In the genomic region with DNA sequence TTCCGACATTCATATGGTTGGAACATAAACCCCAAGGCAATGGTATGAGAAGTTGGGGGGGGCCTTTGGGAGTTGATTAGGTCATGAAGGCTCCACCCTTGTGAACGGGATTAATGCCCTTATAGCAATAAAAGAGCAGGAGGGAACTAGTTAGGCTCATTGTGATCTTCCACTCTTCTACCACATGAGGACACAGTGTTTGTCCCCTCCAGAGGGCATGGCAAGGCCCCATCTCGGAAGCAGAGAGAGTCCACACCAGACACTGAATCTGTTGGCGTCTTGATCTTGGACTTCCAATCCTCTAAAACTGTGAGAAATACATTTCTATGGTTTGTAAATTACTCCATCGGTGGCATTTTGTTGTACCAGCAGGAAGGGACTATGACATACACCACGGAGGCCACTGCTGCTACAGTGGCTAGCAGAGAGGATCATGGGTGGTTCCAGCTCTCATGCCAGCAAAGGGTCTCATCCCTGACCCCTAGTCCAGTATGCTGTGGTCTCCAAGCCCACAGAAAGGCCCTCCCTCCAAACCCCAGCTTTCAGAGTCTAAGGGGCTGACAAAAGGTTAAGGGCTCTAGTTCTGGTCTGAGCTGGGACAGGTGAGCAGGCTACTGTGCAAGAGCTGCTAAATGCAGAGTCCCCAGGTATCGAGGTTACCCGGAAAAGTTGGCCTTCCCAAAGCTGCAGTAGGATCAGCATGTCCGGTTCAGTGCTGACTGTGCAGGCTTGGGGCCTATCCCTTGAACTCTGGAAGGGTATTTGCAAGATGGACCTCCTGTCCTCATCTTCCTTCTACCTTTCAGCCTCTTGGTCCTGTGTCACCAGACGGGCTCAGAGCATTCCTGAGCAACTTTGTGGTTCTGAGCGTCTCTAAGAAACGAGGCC, we compare ENCODE assay signal across 9 cellular contexts. TPM values are rescaled to one million over a fixed set of nuclear protein-coding genes. Genes with fewer than 3 reads are reported as not detected.
DNase-seq lines count a peak whose midpoint lies in the region; ATAC-seq, FAIRE-seq and TF ChIP-seq lines count a peak whose summit lies in the region.
"Had no signal": no experiment of that assay in that cellular context is flagged by ENCODE, and none has a peak within 500 bp of the region (broad histone marks: within the 10 kb centered on the region; RNA-seq: fewer than 3 reads in every experiment).

No MANE protein-coding gene starts in this region.

- CTCF ChIA-PET in HepG2 (lab: Yijun Ruan, JAX; ENCODE audit: low intra/inter-chr PET ratio, low total read pairs), result interaction anchor here (1.6 kb wide), 1 partner anchor 20 kb away, joined by 3 read pairs; no protein-coding TSS in a partner anchor

- intact Hi-C loops in HepG2 (cut with micrococcal nuclease; ENCODE audit: unreplicated experiment), result no loop called here

- peak overlapping the region in 1 of 3 experiments; percentile 10; a peak in 1 of 6 replicates for H3K4me3 ChIP-seq in HepG2 (replicated peaks in 1 of 3; ENCODE audit: insufficient read depth in 1 of 3, low read depth in 2 of 3, low read length in 3 of 3)

- H3K79me2 ChIP-seq in HepG2 (ENCODE audit: insufficient read depth, low read length), result no peaks in the 10 kb centered on the region

- peak overlapping the region; percentile 82 for H3K4me3 Mint-ChIP-seq in T-helper 2 cell treated with Interferon-gamma antibody and Interleukin-4, amounts not matched to agents 5 μg/mL and 100 μg/mL, for 36 hours
- peak overlapping the region; percentile 73 for H3K4me3 Mint-ChIP-seq in activated naive CD4-positive, alpha-beta T cell treated with anti-CD3 and anti-CD28 coated beads, Interleukin-2, amount 50 U/mL, for 24 hours

- H3K27ac Mint-ChIP-seq in T-helper 2 cell treated with Interferon-gamma antibody and Interleukin-4, amounts not matched to agents 5 μg/mL and 100 μg/mL, for 36 hours, result peak overlapping the region; percentile 93
- peak overlapping the region; percentile 84 for H3K27ac Mint-ChIP-seq in activated naive CD4-positive, alpha-beta T cell treated with anti-CD3 and anti-CD28 coated beads, Interleukin-2, amount 50 U/mL, for 24 hours

- peaks cover 91% of the 10 kb centered on the region for H3K4me1 ChIP-seq in HepG2 (ENCODE audit: insufficient read depth, low read length)

- no peaks in the 10 kb centered on the region for H4K20me1 ChIP-seq in HepG2 (ENCODE audit: insufficient read depth, low read length)

- H2AFZ ChIP-seq in HepG2 (ENCODE audit: low read length), result no peak overlapping the region

- no peaks in the 10 kb centered on the region for H3K36me3 ChIP-seq in HepG2 (replicated peaks in 1 of 2; ENCODE audit: control insufficient read depth in 1 of 2, insufficient read depth in 2 of 2, low read length in 2 of 2)

- no peak for TF ChIP-seq RAD21 in HepG2 (CRISPR knock-in tag; IDR thresholded peaks at IDR 0.05)

- H3K9me3 ChIP-seq in HepG2 (ENCODE audit: low read length), result no peaks in the 10 kb centered on the region

- no peak for ATAC-seq in HepG2

- H3K36me3 Mint-ChIP-seq in T-helper 2 cell treated with Interferon-gamma antibody and Interleukin-4, amounts not matched to agents 5 μg/mL and 100 μg/mL, for 36 hours (ENCODE audit: low read depth), result peaks cover 60% of the 10 kb centered on the region
- peaks cover 25% of the 10 kb centered on the region for H3K36me3 Mint-ChIP-seq in activated naive CD4-positive, alpha-beta T cell treated with anti-CD3 and anti-CD28 coated beads, Interleukin-2, amount 50 U/mL, for 24 hours

- TF ChIP-seq CTCF in HepG2 (CRISPR knock-in tag; IDR thresholded peaks at IDR 0.05), result no peak

- no peaks in the 10 kb centered on the region for H3K27me3 ChIP-seq in HepG2 (ENCODE audit: control insufficient read depth in 1 of 2, insufficient read depth in 2 of 2, low read length in 2 of 2)

- H3K9ac ChIP-seq in HepG2 (ENCODE audit: insufficient read depth, low read depth, low read length), result 0 out of 2 replicates have a peak overlapping the region, but pooled peaks have one; percentile 38

- POLR2A ChIA-PET in HepG2 (lab: Yijun Ruan, JAX), result interaction anchor here (0.9 to 4.9 kb wide), 9 partner anchors 7 to 1135 kb away, joined by 3 to 116 read pairs (median 6); a partner anchor contains a TSS

- no peak for TF ChIP-seq POLR2A in HepG2 (IDR thresholded peaks at IDR 0.05; ENCODE audit: insufficient read depth in 1 of 2, low read depth in 2 of 2, low read length in 2 of 2)

- 74% methylated on average over 12 of the region's 12 CpGs for WGBS in HepG2 (ENCODE audit: low lambda C conversion rate)

- TF ChIP-seq EP300 in HepG2 (IDR thresholded peaks at IDR 0.05; ENCODE audit: low read depth in 2 of 2, low read length in 2 of 2) (no peak), HepG2 (CRISPR knock-in tag; IDR thresholded peaks at IDR 0.05; ENCODE audit: borderline replicate concordance) (no peak)

- no peaks in the 10 kb centered on the region for H3K27me3 Mint-ChIP-seq in T-helper 2 cell treated with Interferon-gamma antibody and Interleukin-4, amounts not matched to agents 5 μg/mL and 100 μg/mL, for 36 hours (ENCODE audit: low read depth)
- no peaks in the 10 kb centered on the region for H3K27me3 Mint-ChIP-seq in activated naive CD4-positive, alpha-beta T cell treated with anti-CD3 and anti-CD28 coated beads, Interleukin-2, amount 50 U/mL, for 24 hours

- no peak for DNase-seq in T-helper 2 cell treated with Interferon-gamma antibody and Interleukin-4, amounts not matched to agents 5 μg/mL and 100 μg/mL, for 36 hours (ENCODE audit: low spot score)
- DNase-seq in T-helper 2 cell (no peak), HepG2 (ENCODE audit: low spot score) (no peak), substantia nigra (lab: John Stamatoyannopoulos, UW) (peak in 4 of 49 donors; percentile 23 to 40 (median 32)), H4 (ENCODE audit: low spot score) (no peak), A172 (ENCODE audit: low spot score) (no peak), NCI-H82 treated with DMSO at 0.1 percent for 48 hours (lab: John Stamatoyannopoulos, UW; ENCODE audit: unreplicated experiment) (no peak)

- peaks cover 83% of the 10 kb centered on the region for H3K4me1 Mint-ChIP-seq in T-helper 2 cell treated with Interferon-gamma antibody and Interleukin-4, amounts not matched to agents 5 μg/mL and 100 μg/mL, for 36 hours (ENCODE audit: low read depth)
- H3K4me1 Mint-ChIP-seq in activated naive CD4-positive, alpha-beta T cell treated with anti-CD3 and anti-CD28 coated beads, Interleukin-2, amount 50 U/mL, for 24 hours, result peaks cover 97% of the 10 kb centered on the region

- in situ Hi-C loops in HepG2 (cut with HindIII; ENCODE audit: extremely low pct_ligation_motif_present, low pct_unique_long_range_greater_than_20kb), result no loop called here

- BruUV-seq in HepG2 (replicated peaks; lab: Mats Ljungman, UMichigan), result no TSS peak

- FAIRE-seq in HepG2 (lab: Jason Lieb, UNC), result no peak

- H3K27ac ChIP-seq in HepG2 (ENCODE audit: extremely low read length, insufficient read depth, low read length) (peak overlapping the region; percentile 85), substantia nigra (ENCODE audit: low read depth, low read length, poor library complexity, severe bottlenecking) (peak overlapping the region; percentile 93)

- H3K4me2 ChIP-seq in HepG2 (ENCODE audit: low read depth, low read length), result peak overlapping the region; percentile 76

- H3K9me3 Mint-ChIP-seq in T-helper 2 cell treated with Interferon-gamma antibody and Interleukin-4, amounts not matched to agents 5 μg/mL and 100 μg/mL, for 36 hours, result no peaks in the 10 kb centered on the region
- no peaks in the 10 kb centered on the region for H3K9me3 Mint-ChIP-seq in activated naive CD4-positive, alpha-beta T cell treated with anti-CD3 and anti-CD28 coated beads, Interleukin-2, amount 50 U/mL, for 24 hours

RNA-seq across cellular contexts. Expression of a gene that starts 12.2 kb away (rescaled TPM):
- 0.04 TPM in 1 of 2 replicates, not detected in the other for total RNA-seq in HepG2 (2016; rRNA removed; fragmentation: Illumina TruSeq; extraction: Trizol)
- not detected in 2 replicates for total RNA-seq in HepG2 (2016; cell fraction: cytosol; rRNA removed; fragmentation: Illumina TruSeq; extraction: Trizol; ENCODE audit: low read depth)
- 0.09 TPM in 1 of 2 replicates, not detected in the other for total RNA-seq in HepG2 (2016; cell fraction: insoluble cytoplasmic fraction; rRNA removed; fragmentation: Illumina TruSeq; extraction: Trizol)
- total RNA-seq in HepG2 (2016; cell fraction: membrane; rRNA removed; fragmentation: Illumina TruSeq; extraction: Trizol), result not detected in 2 replicates
- not detected in 2 replicates for total RNA-seq in HepG2 (2016; cell fraction: nucleus; rRNA removed; fragmentation: Illumina TruSeq; extraction: Trizol)
- 0.53 and 0.55 TPM in 2 replicates for polyA plus RNA-seq in HepG2 (2011; rRNA removed)
- 0.59 and 0.70 TPM in 2 replicates for polyA plus RNA-seq in HepG2 (2011; cell fraction: cytosol; rRNA removed)
- 0.31 and 1.1 TPM in 2 replicates for polyA plus RNA-seq in HepG2 (2011; cell fraction: nucleus; rRNA removed)
- 1.1 and 1.5 TPM in 2 replicates for polyA plus RNA-seq in HepG2 (2012)
- not detected in 2 replicates for polyA plus RNA-seq in HepG2 (2016; cell fraction: cytosol; fragmentation: Illumina TruSeq; extraction: Trizol; ENCODE audit: low read depth)
- not detected in 2 replicates for polyA plus RNA-seq in HepG2 (2016; cell fraction: insoluble cytoplasmic fraction; fragmentation: Illumina TruSeq; extraction: Trizol; ENCODE audit: low read depth)
- not detected in 2 replicates for polyA plus RNA-seq in HepG2 (2016; cell fraction: membrane; fragmentation: Illumina TruSeq; extraction: Trizol; ENCODE audit: low read depth)
- not detected in 2 replicates for polyA plus RNA-seq in HepG2 (2016; cell fraction: nucleus; fragmentation: Illumina TruSeq; extraction: Trizol; ENCODE audit: insufficient read depth, low read depth)
- polyA minus RNA-seq in HepG2 (2011; rRNA and poly(A)+ RNA removed; ENCODE audit: low replicate concordance), result 1.4 and 3.5 TPM in 2 replicates
- 0.40 TPM in 1 of 2 replicates, not detected in the other for polyA minus RNA-seq in HepG2 (2011; cell fraction: cytosol; rRNA and poly(A)+ RNA removed)
- polyA minus RNA-seq in HepG2 (2011; cell fraction: nucleus; rRNA and poly(A)+ RNA removed), result 0.37 TPM in 1 of 2 replicates, not detected in the other
- total RNA-seq in H4 (2014; rRNA removed; shearing (Covaris generic)), result not detected in 2 replicates
- not detected in 2 replicates for total RNA-seq in A172 (2014; rRNA removed; shearing (Covaris generic))
- total RNA-seq: occipital lobe had no signal

RNA-seq across cellular contexts. Expression of a gene that starts 51.6 kb away (rescaled TPM):
- 0.58 TPM in 2 replicates for total RNA-seq in HepG2 (2016; rRNA removed; fragmentation: Illumina TruSeq; extraction: Trizol)
- total RNA-seq in HepG2 (2016; cell fraction: cytosol; rRNA removed; fragmentation: Illumina TruSeq; extraction: Trizol; ENCODE audit: low read depth), result 0.18 and 0.20 TPM in 2 replicates
- total RNA-seq in HepG2 (2016; cell fraction: insoluble cytoplasmic fraction; rRNA removed; fragmentation: Illumina TruSeq; extraction: Trizol), result 0.32 and 0.51 TPM in 2 replicates
- total RNA-seq in HepG2 (2016; cell fraction: membrane; rRNA removed; fragmentation: Illumina TruSeq; extraction: Trizol), result 0.31 and 0.38 TPM in 2 replicates
- total RNA-seq in HepG2 (2016; cell fraction: nucleus; rRNA removed; fragmentation: Illumina TruSeq; extraction: Trizol), result 0.37 and 1.3 TPM in 2 replicates
- 1.7 and 2.1 TPM in 2 replicates for polyA plus RNA-seq in HepG2 (2011; rRNA removed)
- polyA plus RNA-seq in HepG2 (2011; cell fraction: cytosol; rRNA removed), result 0.69 and 1.3 TPM in 2 replicates
- polyA plus RNA-seq in HepG2 (2011; cell fraction: nucleus; rRNA removed), result 7.1 and 10.8 TPM in 2 replicates
- 0.37 and 0.42 TPM in 2 replicates for polyA plus RNA-seq in HepG2 (2012)
- polyA plus RNA-seq in HepG2 (2016; cell fraction: cytosol; fragmentation: Illumina TruSeq; extraction: Trizol; ENCODE audit: low read depth), result 0.20 and 0.22 TPM in 2 replicates
- 1.3 and 2.3 TPM in 2 replicates for polyA plus RNA-seq in HepG2 (2016; cell fraction: insoluble cytoplasmic fraction; fragmentation: Illumina TruSeq; extraction: Trizol; ENCODE audit: low read depth)
- 0.34 and 0.72 TPM in 2 replicates for polyA plus RNA-seq in HepG2 (2016; cell fraction: membrane; fragmentation: Illumina TruSeq; extraction: Trizol; ENCODE audit: low read depth)
- polyA plus RNA-seq in HepG2 (2016; cell fraction: nucleus; fragmentation: Illumina TruSeq; extraction: Trizol; ENCODE audit: insufficient read depth, low read depth), result 4.4 and 6.8 TPM in 2 replicates
- 7.4 and 24.1 TPM in 2 replicates for polyA minus RNA-seq in HepG2 (2011; rRNA and poly(A)+ RNA removed; ENCODE audit: low replicate concordance)
- 2.6 and 3.7 TPM in 2 replicates for polyA minus RNA-seq in HepG2 (2011; cell fraction: cytosol; rRNA and poly(A)+ RNA removed)
- polyA minus RNA-seq in HepG2 (2011; cell fraction: nucleus; rRNA and poly(A)+ RNA removed), result 4.0 and 6.1 TPM in 2 replicates
- not detected in 2 replicates for total RNA-seq in H4 (2014; rRNA removed; shearing (Covaris generic))
- 0.02 and 0.14 TPM in 2 replicates for total RNA-seq in A172 (2014; rRNA removed; shearing (Covaris generic))
- total RNA-seq: occipital lobe had no signal
